Comparison of ENCODE assay signal across 1 cellular context in genomic region chr6:20688710-20689500, GRCh38.
TF ChIP-seq lines count a peak whose summit lies in the region.

No MANE protein-coding gene starts in this region.

TF ChIP-seq in GM12878, 131 proteins besides CTCF, POLR2A, EP300 and RAD21 (continued from another document):
- TF ChIP-seq BHLHE40 (IDR thresholded peaks at IDR 0.05; ENCODE audit: borderline replicate concordance in 1 of 2, low read depth in 2 of 2, low read length in 1 of 2) (0 out of 4 replicates have a peak, but pooled peaks of 1 of the 2 experiments have one; percentile 27), ZBTB33 (IDR thresholded peaks at IDR 0.05) (no peak)
